23 cellular contexts compared by ENCODE assay signal in the genomic region with DNA sequence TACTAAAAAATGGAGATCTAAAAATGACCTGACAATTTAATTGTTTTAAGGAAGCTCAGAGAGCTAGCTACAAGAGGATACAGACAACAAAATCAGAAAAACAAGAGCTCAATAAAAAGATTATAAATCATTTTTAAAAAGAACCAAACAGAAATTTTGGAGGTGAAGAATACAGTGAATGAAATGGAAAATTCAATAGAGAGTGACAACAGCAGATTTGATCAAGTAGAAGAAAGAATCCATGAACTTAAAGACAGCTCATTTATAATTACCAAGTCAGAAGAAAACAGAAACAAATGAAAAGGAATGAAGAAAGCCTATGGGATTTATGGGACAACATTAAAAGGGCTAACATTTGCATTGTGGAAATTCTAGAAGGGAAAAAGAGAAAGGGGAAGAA.
A peak's percentile ranks its signal among the peaks of the same experiment; 100 is the strongest.
DNase-seq lines count a peak whose midpoint lies in the region; ATAC-seq and TF ChIP-seq lines count a peak whose summit lies in the region.
"Had no signal": no experiment of that assay in that cellular context is flagged by ENCODE, and none has a peak within 500 bp of the region (broad histone marks: within the 10 kb centered on the region; RNA-seq: fewer than 3 reads in every experiment).

No MANE protein-coding gene starts in this region.

- no peak overlapping the region for H3K27ac ChIP-seq in HEK293 (ENCODE audit: extremely low read depth, low read depth, low read length)
- no peak overlapping the region for H3K27ac ChIP-seq in naive thymus-derived CD4-positive, alpha-beta T cell (ENCODE audit: low read depth, low read length)
- H3K27ac ChIP-seq: A549; BLaER1 treated with 17β-estradiol and CSF1 and Interleukin-3, amounts not matched to agents 10 nM and 100 nM had no signal

- peaks cover 19% of the 10 kb centered on the region for H3K4me1 Mint-ChIP-seq in activated T-cell treated with anti-CD3 and anti-CD28 coated beads, Interleukin-2, amount 50 U/mL, for 24 hours (ENCODE audit: low read depth)
- peaks cover 6% of the 10 kb centered on the region for H3K4me1 Mint-ChIP-seq in activated T-cell treated with anti-CD3 and anti-CD28 coated beads, Interleukin-2, amount 50 U/mL, for 4 hours (ENCODE audit: low read depth)
- peaks cover 5% of the 10 kb centered on the region for H3K4me1 Mint-ChIP-seq in activated naive CD8-positive, alpha-beta T cell (ENCODE audit: low read depth)
- H3K4me1 Mint-ChIP-seq in activated naive CD8-positive, alpha-beta T cell treated with anti-CD3 and anti-CD28 coated beads for 36 hours: peaks cover 1% of the 10 kb centered on the region
- peaks cover 0 to 24% (median 3%) of the 10 kb centered on the region in 7 donors for H3K4me1 Mint-ChIP-seq in naive thymus-derived CD4-positive, alpha-beta T cell
- H3K4me1 Mint-ChIP-seq in immature natural killer cell: peaks cover 0 to 2% of the 10 kb centered on the region in 2 donors
- H3K4me1 Mint-ChIP-seq: CD14-positive monocyte; CD8-positive, alpha-beta memory T cell had no signal

- no peaks in the 10 kb centered on the region for H3K27me3 Mint-ChIP-seq in activated T-cell treated with anti-CD3 and anti-CD28 coated beads, Interleukin-2, amount 50 U/mL, for 24 hours
- H3K27me3 Mint-ChIP-seq in activated T-cell treated with anti-CD3 and anti-CD28 coated beads, Interleukin-2, amount 50 U/mL, for 4 hours (ENCODE audit: low read depth): no peaks in the 10 kb centered on the region
- H3K27me3 Mint-ChIP-seq in activated naive CD8-positive, alpha-beta T cell: no peaks in the 10 kb centered on the region
- no peaks in the 10 kb centered on the region for H3K27me3 Mint-ChIP-seq in activated naive CD8-positive, alpha-beta T cell treated with anti-CD3 and anti-CD28 coated beads for 36 hours
- no peaks in the 10 kb centered on the region for H3K27me3 Mint-ChIP-seq in naive thymus-derived CD4-positive, alpha-beta T cell
- peaks cover 0 to 2% (median 1%) of the 10 kb centered on the region in 3 donors for H3K27me3 Mint-ChIP-seq in immature natural killer cell (ENCODE audit: low read depth in 3 of 3)
- H3K27me3 Mint-ChIP-seq: CD4-positive, alpha-beta T cell; CD8-positive, alpha-beta memory T cell had no signal

- H3K9me3 Mint-ChIP-seq in activated T-cell treated with anti-CD3 and anti-CD28 coated beads, Interleukin-2, amount 50 U/mL, for 24 hours: no peaks in the 10 kb centered on the region
- peaks cover 9% of the 10 kb centered on the region for H3K9me3 Mint-ChIP-seq in activated T-cell treated with anti-CD3 and anti-CD28 coated beads, Interleukin-2, amount 50 U/mL, for 4 hours
- H3K9me3 Mint-ChIP-seq in activated naive CD8-positive, alpha-beta T cell (ENCODE audit: low read depth): no peaks in the 10 kb centered on the region
- H3K9me3 Mint-ChIP-seq in activated naive CD8-positive, alpha-beta T cell treated with anti-CD3 and anti-CD28 coated beads for 36 hours: peaks cover 13% of the 10 kb centered on the region
- H3K9me3 Mint-ChIP-seq in naive thymus-derived CD4-positive, alpha-beta T cell: peaks cover 5 to 27% (median 10%) of the 10 kb centered on the region in 11 donors
- peaks cover 6 to 16% (median 14%) of the 10 kb centered on the region in 6 donors for H3K9me3 Mint-ChIP-seq in immature natural killer cell
- H3K9me3 Mint-ChIP-seq: CD4-positive, alpha-beta T cell had no signal

- H3K36me3 Mint-ChIP-seq in activated T-cell treated with anti-CD3 and anti-CD28 coated beads, Interleukin-2, amount 50 U/mL, for 24 hours (ENCODE audit: low read depth): peaks cover 89% of the 10 kb centered on the region
- peaks cover 60% of the 10 kb centered on the region for H3K36me3 Mint-ChIP-seq in activated T-cell treated with anti-CD3 and anti-CD28 coated beads, Interleukin-2, amount 50 U/mL, for 4 hours (ENCODE audit: insufficient read depth)
- peaks cover 52% of the 10 kb centered on the region for H3K36me3 Mint-ChIP-seq in activated naive CD8-positive, alpha-beta T cell
- peaks cover 52% of the 10 kb centered on the region for H3K36me3 Mint-ChIP-seq in activated naive CD8-positive, alpha-beta T cell treated with anti-CD3 and anti-CD28 coated beads for 36 hours
- peaks cover 34 to 81% (median 71%) of the 10 kb centered on the region in 5 donors for H3K36me3 Mint-ChIP-seq in naive thymus-derived CD4-positive, alpha-beta T cell
- peaks cover 23 to 42% (median 40%) of the 10 kb centered on the region in 3 donors for H3K36me3 Mint-ChIP-seq in immature natural killer cell

- no peaks in the 10 kb centered on the region for H3K4me1 ChIP-seq in HEK293 (ENCODE audit: control insufficient read depth, insufficient read depth, low read length)
- H3K4me1 ChIP-seq in naive thymus-derived CD4-positive, alpha-beta T cell (ENCODE audit: control insufficient read depth in 2 of 2, insufficient read depth in 2 of 2, low read length in 2 of 2): no peaks in the 10 kb centered on the region
- H3K4me1 ChIP-seq: BLaER1 treated with 17β-estradiol and CSF1 and Interleukin-3, amounts not matched to agents 10 nM and 100 nM had no signal

- ATAC-seq in activated T-cell treated with anti-CD3 and anti-CD28 coated beads, Interleukin-2, amount 50 U/mL, for 4 hours: no peak
- ATAC-seq in naive thymus-derived CD4-positive, alpha-beta T cell: no peak
- ATAC-seq: A549 had no signal

- POLR2A ChIA-PET in HEK293 (lab: Yijun Ruan, JAX): no interaction called here
- POLR2A ChIA-PET in naive thymus-derived CD4-positive, alpha-beta T cell (lab: Charles Lee): interaction anchor here (0.6 kb wide), 1 partner anchor 1404 kb away, joined by 7 read pairs; no protein-coding TSS in a partner anchor

- intact Hi-C loops in naive thymus-derived CD4-positive, alpha-beta T cell (cut with micrococcal nuclease): no loop called here

- H3K36me3 ChIP-seq in HEK293 (ENCODE audit: control insufficient read depth in 2 of 2, insufficient read depth in 1 of 2, low read length in 2 of 2): peaks cover 0 to 11% of the 10 kb centered on the region in 2 experiments; a peak in 1 of 3 replicates
- H3K36me3 ChIP-seq in naive thymus-derived CD4-positive, alpha-beta T cell (ENCODE audit: control insufficient read depth in 2 of 3, insufficient read depth in 3 of 3, low read length in 3 of 3): peaks cover 5 to 54% (median 26%) of the 10 kb centered on the region in 3 experiments
- H3K36me3 ChIP-seq: HAP-1 had no signal

- H3K4me3 ChIP-seq in HEK293 (ENCODE audit: low read depth, low read length): no peak overlapping the region
- no peak overlapping the region for H3K4me3 ChIP-seq in naive thymus-derived CD4-positive, alpha-beta T cell (ENCODE audit: low read length)
- H3K4me3 ChIP-seq: A549; BLaER1 treated with 17β-estradiol and CSF1 and Interleukin-3, amounts not matched to agents 10 nM and 100 nM; HAP-1 had no signal

- H3K27me3 ChIP-seq in naive thymus-derived CD4-positive, alpha-beta T cell (ENCODE audit: control insufficient read depth in 2 of 2, insufficient read depth in 2 of 2, low read length in 2 of 2): no peaks in the 10 kb centered on the region
- H3K27me3 ChIP-seq: BE2C; BLaER1 treated with 17β-estradiol and CSF1 and Interleukin-3, amounts not matched to agents 10 nM and 100 nM had no signal

- H3K4me3 Mint-ChIP-seq in activated T-cell treated with anti-CD3 and anti-CD28 coated beads, Interleukin-2, amount 50 U/mL, for 24 hours: no peak overlapping the region
- H3K4me3 Mint-ChIP-seq in activated T-cell treated with anti-CD3 and anti-CD28 coated beads, Interleukin-2, amount 50 U/mL, for 4 hours: no peak overlapping the region
- H3K4me3 Mint-ChIP-seq in activated naive CD8-positive, alpha-beta T cell: no peak overlapping the region
- H3K4me3 Mint-ChIP-seq in activated naive CD8-positive, alpha-beta T cell treated with anti-CD3 and anti-CD28 coated beads for 36 hours: no peak overlapping the region
- no peak overlapping the region for H3K4me3 Mint-ChIP-seq in naive thymus-derived CD4-positive, alpha-beta T cell
- no peak overlapping the region for H3K4me3 Mint-ChIP-seq in immature natural killer cell
- H3K4me3 Mint-ChIP-seq: CD14-positive monocyte; CD4-positive, alpha-beta T cell; CD8-positive, alpha-beta memory T cell had no signal

- CTCF ChIA-PET in HEK293 (lab: Yijun Ruan, JAX): interaction anchor here (1.8 kb wide), 1 partner anchor 16 kb away, joined by 6 read pairs; no protein-coding TSS in a partner anchor
- CTCF ChIA-PET in naive thymus-derived CD4-positive, alpha-beta T cell (lab: Charles Lee): interaction anchor here (0.5 to 1.3 kb wide), 2 partner anchors 7 to 17 kb away, joined by 3 read pairs; no protein-coding TSS in a partner anchor

- TF ChIP-seq CTCF in HEK293 (tag by site-specific recombination; IDR thresholded peaks at IDR 0.05): no peak

- no peak for DNase-seq in activated T-cell treated with anti-CD3 and anti-CD28 coated beads, Interleukin-2, amount 50 U/mL, for 24 hours
- DNase-seq in activated T-cell treated with anti-CD3 and anti-CD28 coated beads, Interleukin-2, amount 50 U/mL, for 4 hours: no peak
- no peak for DNase-seq in activated naive CD8-positive, alpha-beta T cell treated with anti-CD3 and anti-CD28 coated beads for 36 hours
- DNase-seq in naive thymus-derived CD4-positive, alpha-beta T cell: no peak
- no peak for DNase-seq in immature natural killer cell
- DNase-seq: 8988T; ACHN; AML-193; BE2C; Calu3; CD4-positive, alpha-beta T cell; CD8-positive, alpha-beta memory T cell; COR-L47; DMS53; DMS79 treated with DMSO at 0.1 percent for 48 hours; GF-D8; GOT3 had no signal

- peak overlapping the region; percentile 53 for H3K27ac Mint-ChIP-seq in activated T-cell treated with anti-CD3 and anti-CD28 coated beads, Interleukin-2, amount 50 U/mL, for 24 hours
- peak overlapping the region; percentile 10 for H3K27ac Mint-ChIP-seq in activated naive CD8-positive, alpha-beta T cell
- no peak overlapping the region for H3K27ac Mint-ChIP-seq in activated naive CD8-positive, alpha-beta T cell treated with anti-CD3 and anti-CD28 coated beads for 36 hours
- H3K27ac Mint-ChIP-seq in naive thymus-derived CD4-positive, alpha-beta T cell: peak overlapping the region in 5 of 9 donors; percentile 0 to 74 (median 43)
- H3K27ac Mint-ChIP-seq in immature natural killer cell: no peak overlapping the region
- H3K27ac Mint-ChIP-seq: CD4-positive, alpha-beta T cell had no signal

- no peaks in the 10 kb centered on the region for H3K9me3 ChIP-seq in HEK293 (ENCODE audit: control insufficient read depth, insufficient read depth, low read depth, low read length)
- H3K9me3 ChIP-seq in naive thymus-derived CD4-positive, alpha-beta T cell (ENCODE audit: control insufficient read depth in 2 of 3, low read length in 3 of 3): peaks cover 0 to 16% (median 7%) of the 10 kb centered on the region in 3 experiments
- H3K9me3 ChIP-seq: BE2C, HAP-1 had no signal

TF ChIP-seq in HEK293, 187 proteins besides CTCF, POLR2A, EP300 and RAD21 (continues in another document):
- TF ChIP-seq ZNF266 (tag by site-specific recombination; IDR thresholded peaks at IDR 0.05; ENCODE audit: low read depth) (no peak), EGR2 (tag by site-specific recombination; IDR thresholded peaks at IDR 0.05; ENCODE audit: low read depth) (no peak)

Comparison
In these comparisons a context has a peak if more than half of its experiments do, and no peak if none do; other contexts are left out.
1. H3K27ac Mint-ChIP-seq: peak in activated T-cell treated with anti-CD3 and anti-CD28 coated beads, Interleukin-2, amount 50 U/mL, for 24 hours (single experiment), activated naive CD8-positive, alpha-beta T cell (single experiment) and naive thymus-derived CD4-positive, alpha-beta T cell (5 of 9); none in activated naive CD8-positive, alpha-beta T cell treated with anti-CD3 and anti-CD28 coated beads for 36 hours (single experiment) and immature natural killer cell (0 of 6).